ENCODE assay signal across 15 cellular contexts in the genomic region with DNA sequence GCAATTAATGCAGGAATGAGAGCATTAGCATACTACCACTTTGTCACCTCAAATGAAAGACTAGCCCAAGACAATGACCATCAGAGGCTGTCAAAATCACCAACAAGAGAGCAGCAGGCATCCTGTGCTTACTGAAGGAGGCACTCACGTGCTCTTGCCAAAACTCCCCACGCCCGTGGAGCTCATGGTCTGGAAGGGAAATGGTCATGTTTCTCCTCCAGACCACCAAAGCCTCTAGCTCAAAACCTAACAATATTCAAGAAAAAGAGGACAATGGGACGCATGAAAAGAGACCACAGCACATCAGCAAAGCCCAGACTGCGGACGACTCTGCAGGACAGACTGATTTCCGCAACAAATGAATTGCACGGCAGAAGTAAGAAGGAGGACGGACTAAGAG. TPM values are rescaled to one million over a fixed set of nuclear protein-coding genes. Genes with fewer than 3 reads are reported as not detected.
DNase-seq lines count a peak whose midpoint lies in the region; ATAC-seq and TF ChIP-seq lines count a peak whose summit lies in the region.
"Had no signal": no experiment of that assay in that cellular context is flagged by ENCODE, and none has a peak within 500 bp of the region (broad histone marks: within the 10 kb centered on the region; RNA-seq: fewer than 3 reads in every experiment).

No MANE protein-coding gene starts in this region.

- no peak overlapping the region for H2AFZ ChIP-seq in OCI-LY7 (ENCODE audit: low read length)

- H3K4me1 ChIP-seq in OCI-LY7 (ENCODE audit: insufficient read depth, low read length, poor library complexity, severe bottlenecking), result peaks cover 90% of the 10 kb centered on the region
- H3K4me1 ChIP-seq: SJSA1 had no signal

- H3K27me3 Mint-ChIP-seq in activated T-cell treated with anti-CD3 and anti-CD28 coated beads, Interleukin-2, amount 50 U/mL, for 72 hours (ENCODE audit: low read depth), result no peaks in the 10 kb centered on the region
- no peaks in the 10 kb centered on the region for H3K27me3 Mint-ChIP-seq in central memory CD8-positive, alpha-beta T cell
- no peaks in the 10 kb centered on the region for H3K27me3 Mint-ChIP-seq in stimulated activated naive B cell treated with anti-CD40 and anti-IgM and Interleukin-4, amounts not matched to agents 10 μg/mL and 1 μg/mL and 100 μg/mL, for 72 hours

- H3K36me3 ChIP-seq in OCI-LY7 (ENCODE audit: insufficient read depth, low read length), result peaks cover 86% of the 10 kb centered on the region

- H3K9me3 ChIP-seq in OCI-LY7 (ENCODE audit: low read length), result no peaks in the 10 kb centered on the region
- H3K9me3 ChIP-seq: SJSA1, suprapubic skin had no signal

- 0 out of 2 replicates have a peak, but pooled peaks have one; percentile 28 for TF ChIP-seq CTCF in OCI-LY7 (conservative IDR thresholded peaks at IDR 0.05; ENCODE audit: low read length)

- H3K9me3 Mint-ChIP-seq in activated T-cell treated with anti-CD3 and anti-CD28 coated beads, Interleukin-2, amount 50 U/mL, for 72 hours, result no peaks in the 10 kb centered on the region
- no peaks in the 10 kb centered on the region for H3K9me3 Mint-ChIP-seq in central memory CD8-positive, alpha-beta T cell
- H3K9me3 Mint-ChIP-seq in stimulated activated naive B cell treated with anti-CD40 and anti-IgM and Interleukin-4, amounts not matched to agents 10 μg/mL and 1 μg/mL and 100 μg/mL, for 72 hours, result no peaks in the 10 kb centered on the region

- peaks cover 63% of the 10 kb centered on the region for H3K79me2 ChIP-seq in OCI-LY7 (ENCODE audit: insufficient read depth, low read depth, low read length)

- no peak overlapping the region for H3K4me3 ChIP-seq in OCI-LY7 (ENCODE audit: low read depth, low read length, poor library complexity, severe bottlenecking)
- H3K4me3 ChIP-seq: SJSA1, suprapubic skin had no signal

- peak overlapping the region; percentile 9 to 80 for H3K4me3 Mint-ChIP-seq in activated T-cell treated with anti-CD3 and anti-CD28 coated beads, Interleukin-2, amount 50 U/mL, for 72 hours
- peak overlapping the region; percentile 43 for H3K4me3 Mint-ChIP-seq in central memory CD8-positive, alpha-beta T cell
- H3K4me3 Mint-ChIP-seq in stimulated activated naive B cell treated with anti-CD40 and anti-IgM and Interleukin-4, amounts not matched to agents 10 μg/mL and 1 μg/mL and 100 μg/mL, for 72 hours, result peak overlapping the region in 1 of 2 donors; percentile 3

- intact Hi-C loops in OCI-LY7 (cut with micrococcal nuclease; ENCODE audit: unreplicated experiment), result loop anchor here (5.0 to 10.0 kb wide), 2 partner anchors 552 to 960 kb away; a partner anchor contains a TSS

- DNase-seq in activated T-cell treated with anti-CD3 and anti-CD28 coated beads, Interleukin-2, amount 50 U/mL, for 72 hours, result no peak
- no peak for DNase-seq in activated T-cell treated with anti-CD3 and anti-CD28 coated beads, Interleukin-2, amount 50 U/mL, for 48 hours
- DNase-seq in OCI-LY7 (ENCODE audit: low spot score), result no peak
- DNase-seq in central memory CD8-positive, alpha-beta T cell (ENCODE audit: low spot score in 2 of 2), result no peak
- no peak for DNase-seq in stimulated activated naive B cell treated with anti-CD40 and anti-IgM and Interleukin-4, amounts not matched to agents 10 μg/mL and 1 μg/mL and 100 μg/mL, for 72 hours
- DNase-seq: DMS53, NCI-H1048 had no signal

- H3K4me2 ChIP-seq in OCI-LY7 (ENCODE audit: low read length), result peak overlapping the region; percentile 16; the same call in 1 of the 2 replicates

- peak overlapping the region; percentile 66 for H3K27ac Mint-ChIP-seq in activated T-cell treated with anti-CD3 and anti-CD28 coated beads, Interleukin-2, amount 50 U/mL, for 72 hours
- H3K27ac Mint-ChIP-seq in central memory CD8-positive, alpha-beta T cell (ENCODE audit: low read depth), result peak overlapping the region; percentile 89
- peak overlapping the region; percentile 97 for H3K27ac Mint-ChIP-seq in stimulated activated naive B cell treated with anti-CD40 and anti-IgM and Interleukin-4, amounts not matched to agents 10 μg/mL and 1 μg/mL and 100 μg/mL, for 72 hours

- BruUV-seq in OCI-LY7 (replicated peaks; lab: Mats Ljungman, UMichigan), result no TSS peak

- CTCF ChIA-PET in OCI-LY7 (lab: Charles Lee; ENCODE audit: unreplicated experiment), result interaction anchor here (0.6 kb wide), 2 partner anchors 10 to 31 kb away, joined by 3 to 4 read pairs; no protein-coding TSS in a partner anchor

- H4K20me1 ChIP-seq in OCI-LY7 (ENCODE audit: insufficient read depth, low read length), result no peaks in the 10 kb centered on the region

- H3K9me2 ChIP-seq in OCI-LY7 (ENCODE audit: insufficient read depth, low read length), result no peaks in the 10 kb centered on the region

- ATAC-seq in activated T-cell treated with anti-CD3 and anti-CD28 coated beads, Interleukin-2, amount 50 U/mL, for 72 hours (replicated peaks in 1 of 2), result no peak
- no peak for ATAC-seq in central memory CD8-positive, alpha-beta T cell (replicated peaks; ENCODE audit: extremely low read depth, poor library complexity, severe bottlenecking)
- no peak for ATAC-seq in stimulated activated naive B cell treated with anti-CD40 and anti-IgM and Interleukin-4, amounts not matched to agents 10 μg/mL and 1 μg/mL and 100 μg/mL, for 72 hours (replicated peaks)
- ATAC-seq in GM19351 (IDR thresholded peaks at IDR 0.05; ENCODE audit: unreplicated experiment) (no peak), GM19023 (IDR thresholded peaks at IDR 0.05; ENCODE audit: unreplicated experiment) (no peak), GM18511 (IDR thresholded peaks at IDR 0.05; ENCODE audit: unreplicated experiment) (no peak)

- H3K4me1 Mint-ChIP-seq in activated T-cell treated with anti-CD3 and anti-CD28 coated beads, Interleukin-2, amount 50 U/mL, for 72 hours (ENCODE audit: low read depth), result peaks cover 89% of the 10 kb centered on the region
- peaks cover 77% of the 10 kb centered on the region for H3K4me1 Mint-ChIP-seq in central memory CD8-positive, alpha-beta T cell
- H3K4me1 Mint-ChIP-seq in stimulated activated naive B cell treated with anti-CD40 and anti-IgM and Interleukin-4, amounts not matched to agents 10 μg/mL and 1 μg/mL and 100 μg/mL, for 72 hours, result peaks cover 67 to 97% of the 10 kb centered on the region in 2 donors

- H3K36me3 Mint-ChIP-seq in activated T-cell treated with anti-CD3 and anti-CD28 coated beads, Interleukin-2, amount 50 U/mL, for 72 hours (ENCODE audit: insufficient read depth in 2 of 2), result peaks cover 16 to 43% of the 10 kb centered on the region in 2 donors
- peaks cover 87% of the 10 kb centered on the region for H3K36me3 Mint-ChIP-seq in central memory CD8-positive, alpha-beta T cell (ENCODE audit: insufficient read depth)
- peaks cover 72 to 80% of the 10 kb centered on the region in 2 donors for H3K36me3 Mint-ChIP-seq in stimulated activated naive B cell treated with anti-CD40 and anti-IgM and Interleukin-4, amounts not matched to agents 10 μg/mL and 1 μg/mL and 100 μg/mL, for 72 hours

- H3K27ac ChIP-seq in OCI-LY7 (ENCODE audit: low read depth, low read length, poor library complexity, severe bottlenecking), result peak overlapping the region; percentile 99
- H3K27ac ChIP-seq: SJSA1, suprapubic skin had no signal

- POLR2A ChIA-PET in OCI-LY7 (lab: Charles Lee), result interaction anchor here (0.6 to 12.9 kb wide), 3 partner anchors 10 to 857 kb away, joined by 3 to 275 read pairs (median 13); a partner anchor contains a TSS

RNA-seq across cellular contexts. Expression of a gene that starts 12.8 kb away (rescaled TPM):
- 100 to 1,000 TPM; 204 to 246 TPM for total RNA-seq in activated T-cell treated with anti-CD3 and anti-CD28 coated beads, Interleukin-2, amount 50 U/mL, for 72 hours
- 53.8 and 61.4 TPM in 2 replicates for total RNA-seq in OCI-LY7 (2014; rRNA removed; shearing (Covaris generic))
- 187 and 203 TPM in 2 replicates for total RNA-seq in OCI-LY7 (2022)

RNA-seq across cellular contexts. Expression of a gene that starts 45.3 kb away (rescaled TPM):
- not detected for total RNA-seq in activated T-cell treated with anti-CD3 and anti-CD28 coated beads, Interleukin-2, amount 50 U/mL, for 72 hours
- total RNA-seq in OCI-LY7 (2014; rRNA removed; shearing (Covaris generic)), result not detected in 2 replicates
- not detected in 2 replicates for total RNA-seq in OCI-LY7 (2022)
- total RNA-seq: frontal cortex, HT1080, osteocyte, SJSA1 had no signal

RNA-seq across cellular contexts. Expression of a gene that starts 52.0 kb away (rescaled TPM):
- not detected for total RNA-seq in activated T-cell treated with anti-CD3 and anti-CD28 coated beads, Interleukin-2, amount 50 U/mL, for 72 hours
- not detected in 2 replicates for total RNA-seq in OCI-LY7 (2014; rRNA removed; shearing (Covaris generic))
- not detected in 2 replicates for total RNA-seq in OCI-LY7 (2022)
- total RNA-seq: HT1080, osteocyte, SJSA1 had no signal
